Comparison of ENCODE assay signal across 21 cellular contexts in the genomic region with DNA sequence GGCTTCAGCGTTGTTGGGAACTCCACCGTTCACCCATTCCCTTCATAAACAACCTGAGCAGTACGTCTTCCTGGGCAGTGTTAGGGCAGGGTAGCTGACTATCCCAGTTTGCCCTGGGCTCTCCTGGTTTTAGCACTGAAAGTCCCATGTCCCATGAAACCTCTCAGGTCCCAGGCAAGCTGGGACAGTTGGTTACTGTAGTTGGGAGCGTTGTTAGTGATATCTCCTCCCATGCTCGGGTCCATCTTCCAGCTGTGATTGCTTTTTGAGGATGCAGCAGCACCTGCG.
"Had no signal": no experiment of that assay in that cellular context is flagged by ENCODE, and none has a peak within 500 bp of the region (broad histone marks: within the 10 kb centered on the region; RNA-seq: fewer than 3 reads in every experiment).

No MANE protein-coding gene starts in this region.

- ATAC-seq: body of pancreas, left lung had no signal

- H3K9ac ChIP-seq: parathyroid adenoma had no signal

- H2AFZ ChIP-seq: parathyroid adenoma had no signal

- H3K9me3 ChIP-seq: adrenal gland, body of pancreas, esophagus squamous epithelium, left lung, transverse colon had no signal

- H3K4me3 ChIP-seq: adrenal gland, body of pancreas, esophagus squamous epithelium, left lung, transverse colon had no signal

- H3K9me3 Mint-ChIP-seq: activated naive CD4-positive, alpha-beta T cell treated with anti-CD3 and anti-CD28 coated beads, Interleukin-2, amount 50 U/mL, for 24 hours; activated T-cell treated with anti-CD3 and anti-CD28 coated beads, Interleukin-2, amount 50 U/mL, for 24 hours had no signal

- H3K27ac ChIP-seq: adrenal gland, body of pancreas, esophagus squamous epithelium, parathyroid adenoma, transverse colon had no signal

- H3K27me3 ChIP-seq: adrenal gland, body of pancreas, esophagus squamous epithelium, left lung, transverse colon had no signal

- H3K4me3 Mint-ChIP-seq: activated naive CD4-positive, alpha-beta T cell treated with anti-CD3 and anti-CD28 coated beads, Interleukin-2, amount 50 U/mL, for 24 hours; activated T-cell treated with anti-CD3 and anti-CD28 coated beads, Interleukin-2, amount 50 U/mL, for 24 hours had no signal

- H3K27ac Mint-ChIP-seq: activated naive CD4-positive, alpha-beta T cell treated with anti-CD3 and anti-CD28 coated beads, Interleukin-2, amount 50 U/mL, for 24 hours; activated T-cell treated with anti-CD3 and anti-CD28 coated beads, Interleukin-2, amount 50 U/mL, for 24 hours had no signal

- H3K36me3 ChIP-seq: adrenal gland, esophagus squamous epithelium, left lung, transverse colon had no signal

- DNase-seq: activated CD4-positive, alpha-beta T cell treated with anti-CD3 and anti-CD28 coated beads, Interleukin-2, amount 50 U/mL, for 4 hours; activated effector memory CD4-positive, alpha-beta T cell treated with anti-CD3 and anti-CD28 coated beads, Interleukin-2, amount 50 U/mL, for 16 hours; activated T-cell treated with anti-CD3 and anti-CD28 coated beads, Interleukin-2, amount 50 U/mL, for 24 hours; adrenal gland; body of pancreas; caudate nucleus; cortex of kidney; effector CD4-positive, alpha-beta T cell; esophagus squamous epithelium; hippocampal formation; left lung; mammary epithelial cell; naive B cell; retina; stimulated activated CD4-positive, alpha-beta T cell treated with anti-CD3 and anti-CD28 coated beads, Interleukin-2, amount 100 ng/mL, for 48 hours; stimulated activated naive CD4-positive, alpha-beta T cell treated with Interleukin-2 at 50 U/mL for 16 hours; substantia nigra; T-helper 9 cell; transverse colon had no signal

- H3K27me3 Mint-ChIP-seq: activated naive CD4-positive, alpha-beta T cell treated with anti-CD3 and anti-CD28 coated beads, Interleukin-2, amount 50 U/mL, for 24 hours; activated T-cell treated with anti-CD3 and anti-CD28 coated beads, Interleukin-2, amount 50 U/mL, for 24 hours had no signal

- H3K79me2 ChIP-seq: parathyroid adenoma had no signal
